ENCODE assay signal across 7 cellular contexts in the genomic region with DNA sequence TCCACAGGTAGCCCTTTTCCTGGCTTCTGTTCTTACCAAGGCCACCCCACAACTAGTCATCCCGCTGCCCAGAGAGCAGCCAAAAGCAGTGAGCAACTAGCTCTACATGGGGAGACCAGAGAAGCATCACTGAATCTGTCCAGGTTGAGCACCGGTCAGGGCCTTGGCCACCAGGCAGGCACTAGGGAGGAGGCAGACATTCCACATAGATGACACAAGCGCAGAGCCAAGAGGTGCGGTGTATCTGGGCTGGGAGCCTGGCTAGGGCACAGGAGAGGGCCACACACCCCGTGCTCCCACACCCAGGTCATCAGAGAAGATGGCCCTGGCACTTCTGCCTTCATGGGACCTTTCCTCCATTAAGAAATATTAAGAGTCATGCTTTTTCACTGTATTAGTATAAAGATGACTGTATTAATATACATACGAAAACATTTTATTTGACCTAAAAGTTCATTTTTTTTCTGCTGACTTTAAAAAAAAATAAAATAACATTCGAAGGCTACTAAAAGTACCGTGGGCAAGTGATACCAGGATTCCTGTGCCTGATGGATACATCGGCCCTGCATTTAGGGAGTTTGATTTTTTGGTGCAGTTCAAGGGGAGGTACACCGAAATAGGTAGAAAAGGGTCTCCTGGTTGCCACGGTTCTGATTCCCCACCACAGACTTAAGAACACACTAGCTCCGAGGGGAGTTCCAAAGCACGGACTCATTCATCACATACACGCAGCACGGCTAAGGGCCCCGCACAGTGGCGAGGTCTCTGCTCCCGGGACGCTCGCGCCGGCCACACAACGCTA. TPM values are rescaled to one million over a fixed set of nuclear protein-coding genes. Genes with fewer than 3 reads are reported as not detected.
DNase-seq lines count a peak whose midpoint lies in the region; ATAC-seq, FAIRE-seq and TF ChIP-seq lines count a peak whose summit lies in the region.

No MANE protein-coding gene starts in this region.

- peak overlapping the region; percentile 91 for H3K9ac ChIP-seq in astrocyte (ENCODE audit: low read length)

- DNase-seq in Jurkat, Clone E6-1 (ENCODE audit: low read depth, low spot score): no peak
- DNase-seq in astrocyte (ENCODE audit: low read depth) (peak; percentile 49), islet precursor cell (peak; percentile 94), stomach (peak; percentile 66), D721Med (ENCODE audit: insufficient read length, low spot score) (no peak), NCI-H446 (lab: John Stamatoyannopoulos, UW) (no peak)

- peak overlapping the region; percentile 96 for H3K4me3 Mint-ChIP-seq in astrocyte (ENCODE audit: unreplicated experiment)

- TF ChIP-seq CTCF in astrocyte (IDR thresholded peaks at IDR 0.05; ENCODE audit: insufficient read depth, low read depth, low read length) (no peak), stomach (IDR thresholded peaks at IDR 0.05) (no peak), D721Med (IDR thresholded peaks at IDR 0.05; ENCODE audit: insufficient read depth, missing control alignments) (no peak)

- H3K27me3 ChIP-seq in astrocyte (ENCODE audit: insufficient read depth, low read length) (no peaks in the 10 kb centered on the region), stomach (no peaks in the 10 kb centered on the region)

- FAIRE-seq in astrocyte (lab: Jason Lieb, UNC): peak; percentile 5
- FAIRE-seq in D721Med (lab: Jason Lieb, UNC): no peak

- peaks cover 14% of the 10 kb centered on the region for H3K4me1 Mint-ChIP-seq in astrocyte (ENCODE audit: low read depth, unreplicated experiment)

- TF ChIP-seq EP300 in stomach (IDR thresholded peaks at IDR 0.05): no peak

- H3K4me2 ChIP-seq in astrocyte (ENCODE audit: low read length): peak overlapping the region; percentile 88

- H3K36me3 ChIP-seq in astrocyte (ENCODE audit: insufficient read depth, low read length) (no peaks in the 10 kb centered on the region), stomach (peaks cover 0 to 6% (median 0%) of the 10 kb centered on the region in 4 donors)

- intact Hi-C loops in stomach (cut with DNase I; ENCODE audit: low total_unique reads): no loop called here

- H3K27me3 Mint-ChIP-seq in astrocyte (ENCODE audit: low read depth, unreplicated experiment): peaks cover 12% of the 10 kb centered on the region

- H4K20me1 ChIP-seq in astrocyte (ENCODE audit: insufficient read depth, low read length): peaks cover 56% of the 10 kb centered on the region

- WGBS in stomach, 5 donors: 11 to 18% (median 14%) methylated on average over 17 to 23 of the region's 23 CpGs

- H3K27ac Mint-ChIP-seq in astrocyte (ENCODE audit: unreplicated experiment): peak overlapping the region; percentile 72

- H3K9me3 ChIP-seq in astrocyte (ENCODE audit: insufficient read depth, low read depth, low read length) (no peaks in the 10 kb centered on the region), stomach (no peaks in the 10 kb centered on the region)

- peaks cover 2% of the 10 kb centered on the region for H3K36me3 Mint-ChIP-seq in astrocyte (ENCODE audit: low read depth, unreplicated experiment)

- H2AFZ ChIP-seq in astrocyte (ENCODE audit: low read depth, low read length): peak overlapping the region; percentile 54

- H3K79me2 ChIP-seq in astrocyte (ENCODE audit: insufficient read depth, low read length): peaks cover 58% of the 10 kb centered on the region

- H3K9me3 Mint-ChIP-seq in astrocyte (ENCODE audit: unreplicated experiment): no peaks in the 10 kb centered on the region

- H3K4me1 ChIP-seq in astrocyte (ENCODE audit: insufficient read depth, low read length) (peaks cover 12% of the 10 kb centered on the region), stomach (peaks cover 54 to 64% (median 59%) of the 10 kb centered on the region in 4 donors)

- H3K27ac ChIP-seq in astrocyte (ENCODE audit: low read depth, low read length) (peak overlapping the region; percentile 25), stomach (peak overlapping the region; percentile 94 to 96 (median 95))

- H3K4me3 ChIP-seq in Jurkat, Clone E6-1 (ENCODE audit: low read length): peak overlapping the region; percentile 83
- H3K4me3 ChIP-seq in astrocyte (ENCODE audit: insufficient read depth, low read depth, low read length) (peak overlapping the region; percentile 79), stomach (peak overlapping the region; percentile 86 to 99 (median 88))

- peak; percentile 15 for ATAC-seq in GM18907 (IDR thresholded peaks at IDR 0.05; ENCODE audit: unreplicated experiment)

- TF ChIP-seq POLR2A in stomach (IDR thresholded peaks at IDR 0.05): no peak

RNA-seq across cellular contexts. Expression of a gene that starts 1.2 kb away (rescaled TPM):
- polyA plus RNA-seq in Jurkat, Clone E6-1 (2012; ENCODE audit: insufficient read depth, insufficient read length): 22.2 TPM
- total RNA-seq in astrocyte: 48.4 and 49.4 TPM in 2 replicates
- total RNA-seq in stomach: 10 to 100 TPM; 11.1 to 75.3 (median 50.9) TPM
- polyA plus RNA-seq in stomach: 10 to 100 TPM in 2 of 3 donors, 1 to 10 TPM in 1; 5.0 to 22.2 (median 15.2) TPM

RNA-seq across cellular contexts. Expression of a gene that starts 10.1 kb away (rescaled TPM):
- polyA plus RNA-seq in Jurkat, Clone E6-1 (2012; ENCODE audit: insufficient read depth, insufficient read length): not detected
- total RNA-seq in astrocyte (not detected in 2 replicates), stomach (not detected)
- under 1 TPM in 1 of 3 donors, not detected in 2; 0.08 TPM for polyA plus RNA-seq in stomach

RNA-seq across cellular contexts. Expression of a gene that starts 23.4 kb away (rescaled TPM):
- polyA plus RNA-seq in Jurkat, Clone E6-1 (2012; ENCODE audit: insufficient read depth, insufficient read length): 23.4 TPM
- total RNA-seq in astrocyte (16.0 and 16.1 TPM in 2 replicates), stomach (1 to 10 TPM in 4 of 5 donors, not detected in 1; 1.4 to 9.4 (median 7.9) TPM)
- polyA plus RNA-seq in stomach: 10 to 100 TPM; 13.3 to 18.5 (median 16.4) TPM

RNA-seq across cellular contexts. Expression of a gene that starts 29.1 kb away (rescaled TPM):
- polyA plus RNA-seq in Jurkat, Clone E6-1 (2012; ENCODE audit: insufficient read depth, insufficient read length): not detected
- total RNA-seq in astrocyte (not detected in 2 replicates), stomach (not detected)
- polyA plus RNA-seq in stomach: not detected

RNA-seq across cellular contexts. Expression of a gene that starts 57.5 kb away (rescaled TPM):
- polyA plus RNA-seq in Jurkat, Clone E6-1 (2012; ENCODE audit: insufficient read depth, insufficient read length): 90.6 TPM
- total RNA-seq in astrocyte: 84.5 and 97.9 TPM in 2 replicates
- total RNA-seq in stomach: 100 to 1,000 TPM in 2 of 5 donors, 10 to 100 TPM in 2, 1 to 10 TPM in 1; 1.2 to 165 (median 41.3) TPM
- 10 to 100 TPM; 31.8 to 69.1 (median 67.2) TPM for polyA plus RNA-seq in stomach

Comparison
In these comparisons a context has a peak if more than half of its experiments do, and no peak if none do; other contexts are left out.
1. DNase-seq: peak in astrocyte (single experiment), islet precursor cell (single experiment) and stomach (single experiment); none in Jurkat, Clone E6-1 (single experiment), D721Med (single experiment) and NCI-H446 (0 of 2).
2. Peak in every context shown above with its lines, with median percentiles within 50 percentile points of each other: H3K4me3 ChIP-seq.